In the genomic region with DNA sequence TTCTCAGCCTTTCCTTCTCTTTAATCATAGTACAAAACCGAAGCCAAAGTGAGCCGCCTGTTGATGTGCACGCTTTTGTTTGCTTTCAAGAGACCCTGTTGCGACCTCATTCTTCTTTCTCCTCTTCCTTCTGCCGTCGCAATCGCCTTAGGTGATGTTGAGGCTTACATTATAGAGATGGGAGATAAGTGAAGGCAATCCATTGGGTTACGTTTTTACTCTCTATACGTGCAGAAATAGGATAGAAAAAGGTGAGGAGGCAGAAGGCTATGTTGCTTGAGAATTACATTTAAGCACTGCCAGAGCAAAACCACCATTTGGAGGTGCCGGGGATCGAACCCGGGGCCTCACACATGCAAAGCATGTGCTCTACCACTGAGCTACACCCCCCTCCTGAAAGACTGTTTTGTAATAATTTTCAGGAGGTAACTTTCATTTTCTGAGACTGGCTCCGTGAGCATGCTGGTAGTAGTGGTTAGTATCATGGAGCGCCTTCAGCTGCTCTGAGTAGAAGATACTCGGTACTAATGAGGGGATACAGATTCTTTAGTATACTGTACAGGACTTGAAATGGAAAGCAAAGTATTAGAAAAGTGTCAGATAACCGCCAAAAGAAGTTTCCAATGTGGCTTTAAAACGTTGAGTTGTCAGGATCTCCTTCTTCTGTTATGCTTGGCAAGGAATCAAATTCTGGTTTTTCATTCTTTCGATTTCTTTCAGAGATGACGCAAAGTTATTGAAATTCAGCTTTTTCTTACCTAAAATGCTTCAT, we compare ENCODE assay signal across 8 cellular contexts.
DNase-seq lines count a peak whose midpoint lies in the region; ATAC-seq lines count a peak whose summit lies in the region.

No MANE protein-coding gene starts in this region.

- H3K9ac ChIP-seq in adipocyte (ENCODE audit: low read length): no peak overlapping the region
- no peak overlapping the region for H3K9ac ChIP-seq in mesenchymal stem cell (ENCODE audit: low read length)

- H3K4me3 ChIP-seq in GM08714 (ENCODE audit: low read length) (peak overlapping the region; percentile 41; the same call in 1 of the 2 replicates), adipocyte (ENCODE audit: low read length) (no peak overlapping the region), mesenchymal stem cell (ENCODE audit: insufficient read depth in 1 of 2, low read depth in 1 of 2, low read length in 2 of 2) (no peak overlapping the region)

- no peak overlapping the region for H3K14ac ChIP-seq in mesenchymal stem cell (ENCODE audit: low read length in 2 of 2)

- no peak overlapping the region for H2AK5ac ChIP-seq in mesenchymal stem cell (ENCODE audit: low read length, severe bottlenecking)

- H4K8ac ChIP-seq in mesenchymal stem cell (ENCODE audit: low read length): no peak overlapping the region

- no peak overlapping the region for H3K18ac ChIP-seq in mesenchymal stem cell (ENCODE audit: low read depth in 1 of 2, low read length in 2 of 2)

- H3K23ac ChIP-seq in mesenchymal stem cell (ENCODE audit: low read length in 2 of 2): no peak overlapping the region

- H3K4me1 Mint-ChIP-seq in activated T-helper 17 cell treated with anti-CD3 and anti-CD28 coated beads, Interleukin-2, amount 50 U/mL, for 72 hours: no peaks in the 10 kb centered on the region

- H3K4me3 Mint-ChIP-seq in activated T-helper 17 cell treated with anti-CD3 and anti-CD28 coated beads, Interleukin-2, amount 50 U/mL, for 72 hours: no peak overlapping the region

- H3K4me1 ChIP-seq in adipocyte (ENCODE audit: control insufficient read depth, insufficient read depth, low read length) (no peaks in the 10 kb centered on the region), mesenchymal stem cell (ENCODE audit: control insufficient read depth, insufficient read depth, low read depth, low read length) (no peaks in the 10 kb centered on the region)

- no peak overlapping the region for H3K27ac Mint-ChIP-seq in activated T-helper 17 cell treated with anti-CD3 and anti-CD28 coated beads, Interleukin-2, amount 50 U/mL, for 72 hours

- H3K4ac ChIP-seq in mesenchymal stem cell (ENCODE audit: low read depth in 1 of 2, low read length in 2 of 2): no peak overlapping the region

- no peak overlapping the region for H2BK120ac ChIP-seq in mesenchymal stem cell (ENCODE audit: low read depth, low read length)

- peak overlapping the region; percentile 11 for H2AFZ ChIP-seq in mesenchymal stem cell (ENCODE audit: low read depth, low read length)

- ATAC-seq in left lobe of liver: no peak
- no peak for ATAC-seq in GM21576 (IDR thresholded peaks at IDR 0.05; ENCODE audit: unreplicated experiment)
- no peak for ATAC-seq in GM21526 (IDR thresholded peaks at IDR 0.05; ENCODE audit: low FRiP score, unreplicated experiment)
- ATAC-seq in activated T-helper 17 cell treated with anti-CD3 and anti-CD28 coated beads, Interleukin-2, amount 50 U/mL, for 72 hours (replicated peaks): no peak

- H3K79me1 ChIP-seq in mesenchymal stem cell (replicated peaks; ENCODE audit: low read length, poor library complexity, severe bottlenecking): no peaks in the 10 kb centered on the region

- DNase-seq in NCI-H1105 (lab: John Stamatoyannopoulos, UW) (peak; percentile 80), adipocyte (ENCODE audit: low read depth) (peak; percentile 67), mesenchymal stem cell (no peak), left lobe of liver (ENCODE audit: low spot score) (no peak)

- peaks cover 49% of the 10 kb centered on the region for H3K27me3 Mint-ChIP-seq in activated T-helper 17 cell treated with anti-CD3 and anti-CD28 coated beads, Interleukin-2, amount 50 U/mL, for 72 hours

- H3K9me3 Mint-ChIP-seq in activated T-helper 17 cell treated with anti-CD3 and anti-CD28 coated beads, Interleukin-2, amount 50 U/mL, for 72 hours: no peaks in the 10 kb centered on the region

- no peaks in the 10 kb centered on the region for H3K36me3 ChIP-seq in adipocyte (ENCODE audit: control insufficient read depth, insufficient read depth, low read length, severe bottlenecking)
- H3K36me3 ChIP-seq in mesenchymal stem cell (ENCODE audit: control insufficient read depth in 1 of 2, insufficient read depth in 2 of 2, low read depth in 1 of 2, low read length in 2 of 2): no peaks in the 10 kb centered on the region

- H3K4me2 ChIP-seq in mesenchymal stem cell (ENCODE audit: low read length, poor library complexity, severe bottlenecking): no peak overlapping the region

- no peak overlapping the region for H3K27ac ChIP-seq in mesenchymal stem cell (ENCODE audit: low read length, poor library complexity, severe bottlenecking)

- WGBS in mesenchymal stem cell: 69% methylated on average over 16 of the region's 19 CpGs

- no peak overlapping the region for H4K91ac ChIP-seq in mesenchymal stem cell (ENCODE audit: low read length)

- H2BK5ac ChIP-seq in mesenchymal stem cell (ENCODE audit: low read depth, low read length, poor library complexity, severe bottlenecking): no peak overlapping the region

- H2BK12ac ChIP-seq in mesenchymal stem cell (ENCODE audit: low read length in 2 of 2): no peak overlapping the region

- H3K27me3 ChIP-seq in adipocyte (replicated peaks; ENCODE audit: control insufficient read depth, insufficient read depth, low read length): no peaks in the 10 kb centered on the region
- no peaks in the 10 kb centered on the region for H3K27me3 ChIP-seq in mesenchymal stem cell (ENCODE audit: control insufficient read depth in 1 of 2, insufficient read depth in 1 of 2, low read length in 2 of 2)

- no peak overlapping the region for H2BK15ac ChIP-seq in mesenchymal stem cell (ENCODE audit: low read depth, poor library complexity, severe bottlenecking)

- H3K9me3 ChIP-seq in adipocyte (ENCODE audit: control insufficient read depth, low read length) (no peaks in the 10 kb centered on the region), mesenchymal stem cell (ENCODE audit: control insufficient read depth, low read length) (no peaks in the 10 kb centered on the region)

- no peaks in the 10 kb centered on the region for H3K36me3 Mint-ChIP-seq in activated T-helper 17 cell treated with anti-CD3 and anti-CD28 coated beads, Interleukin-2, amount 50 U/mL, for 72 hours (ENCODE audit: low read depth)

Comparison
In these comparisons a context has a peak if more than half of its experiments do, and no peak if none do; other contexts are left out.
1. DNase-seq: peak in NCI-H1105 (single experiment) and adipocyte (single experiment); none in mesenchymal stem cell (single experiment) and left lobe of liver (single experiment).